ENCODE assay signal across 12 cellular contexts in genomic region chr22:36341640-36342041, GRCh38. TPM values are rescaled to one million over a fixed set of nuclear protein-coding genes. Genes with fewer than 3 reads are reported as not detected.
DNase-seq lines count a peak whose midpoint lies in the region; ATAC-seq and TF ChIP-seq lines count a peak whose summit lies in the region.
"Had no signal": no experiment of that assay in that cellular context is flagged by ENCODE, and none has a peak within 500 bp of the region (broad histone marks: within the 10 kb centered on the region; RNA-seq: fewer than 3 reads in every experiment).

No MANE protein-coding gene starts in this region.

- in situ Hi-C loops in gastrocnemius medialis (cut with MboI; ENCODE audit: low sequenced_read_pairs in 4 of 4): no loop called here

- DNase-seq in HFFc6 (no peak), hippocampal formation (lab: John Stamatoyannopoulos, UW) (peak; percentile 50 to 68), gastrocnemius medialis (no peak), NCI-H345 treated with DMSO at 0.1 percent for 48 hours (lab: John Stamatoyannopoulos, UW; ENCODE audit: unreplicated experiment) (no peak), NCI-H1417 treated with DMSO at 0.1 percent for 48 hours (lab: John Stamatoyannopoulos, UW) (no peak)
- DNase-seq in stimulated activated CD4-positive, alpha-beta T cell treated with anti-CD3 and anti-CD28 coated beads, Interleukin-12 subunit alpha, Interleukin-12 subunit beta, amount 100 ng/mL, for 4 hours: no peak
- DNase-seq: activated effector memory CD4-positive, alpha-beta T cell treated with Interleukin-2 at 50 U/mL for 16 hours; DND-41; MV-4-11; NCI-H748 treated with DMSO at 0.1 percent for 48 hours had no signal

- H3K4me3 Mint-ChIP-seq in HFFc6: peak overlapping the region; percentile 37; the same call in 1 of the 2 replicates
- H3K4me3 Mint-ChIP-seq in activated T-helper 17 cell treated with anti-CD3 and anti-CD28 coated beads, Interleukin-2, amount 50 U/mL, for 72 hours: peak overlapping the region; percentile 74
- H3K4me3 Mint-ChIP-seq: T-helper 1 cell treated with Interleukin-12 subunit alpha and Interleukin-12 subunit beta and Interleukin-4 antibody, amounts not matched to agents 30 μg/mL and 1 μg/mL, for 36 hours had no signal

- H3K4me3 ChIP-seq in gastrocnemius medialis: no peak overlapping the region

- ATAC-seq in activated T-helper 17 cell treated with anti-CD3 and anti-CD28 coated beads, Interleukin-2, amount 50 U/mL, for 72 hours (replicated peaks): no peak
- ATAC-seq in gastrocnemius medialis: no peak

- H3K27me3 ChIP-seq in gastrocnemius medialis: no peaks in the 10 kb centered on the region

- no peaks in the 10 kb centered on the region for H3K9me3 ChIP-seq in gastrocnemius medialis

- peaks cover 65% of the 10 kb centered on the region for H3K36me3 Mint-ChIP-seq in HFFc6 (ENCODE audit: low read depth)
- H3K36me3 Mint-ChIP-seq in activated T-helper 17 cell treated with anti-CD3 and anti-CD28 coated beads, Interleukin-2, amount 50 U/mL, for 72 hours (ENCODE audit: low read depth): peaks cover 100% of the 10 kb centered on the region

- no peak for TF ChIP-seq POLR2A in gastrocnemius medialis (IDR thresholded peaks at IDR 0.05)

- H3K27ac Mint-ChIP-seq in HFFc6: peak overlapping the region; percentile 99
- peak overlapping the region; percentile 91 for H3K27ac Mint-ChIP-seq in activated T-helper 17 cell treated with anti-CD3 and anti-CD28 coated beads, Interleukin-2, amount 50 U/mL, for 72 hours

- peak overlapping the region; percentile 56 to 84 (median 83) for H3K27ac ChIP-seq in gastrocnemius medialis

- TF ChIP-seq CTCF in HFFc6 (IDR thresholded peaks at IDR 0.05): no peak
- no peak for TF ChIP-seq CTCF in gastrocnemius medialis (IDR thresholded peaks at IDR 0.05 in 4 of 5, conservative IDR thresholded peaks at IDR 0.05 in 1 of 5)

- H3K27me3 Mint-ChIP-seq in HFFc6 (ENCODE audit: insufficient read depth): peaks cover 56% of the 10 kb centered on the region
- H3K27me3 Mint-ChIP-seq in activated T-helper 17 cell treated with anti-CD3 and anti-CD28 coated beads, Interleukin-2, amount 50 U/mL, for 72 hours: no peaks in the 10 kb centered on the region

- H3K4me1 ChIP-seq in gastrocnemius medialis: peaks cover 34 to 41% of the 10 kb centered on the region in 2 donors

- peaks cover 77% of the 10 kb centered on the region for H3K4me1 Mint-ChIP-seq in HFFc6 (ENCODE audit: low read depth)
- peaks cover 70% of the 10 kb centered on the region for H3K4me1 Mint-ChIP-seq in activated T-helper 17 cell treated with anti-CD3 and anti-CD28 coated beads, Interleukin-2, amount 50 U/mL, for 72 hours

- intact Hi-C loops in gastrocnemius medialis (cut with DNase I; ENCODE audit: low total_unique reads): no loop called here

- H3K9me3 Mint-ChIP-seq in HFFc6: no peaks in the 10 kb centered on the region
- peaks cover 3% of the 10 kb centered on the region for H3K9me3 Mint-ChIP-seq in activated T-helper 17 cell treated with anti-CD3 and anti-CD28 coated beads, Interleukin-2, amount 50 U/mL, for 72 hours
- H3K9me3 Mint-ChIP-seq: T-helper 1 cell treated with Interleukin-12 subunit alpha and Interleukin-12 subunit beta and Interleukin-4 antibody, amounts not matched to agents 30 μg/mL and 1 μg/mL, for 36 hours had no signal

- H3K36me3 ChIP-seq in gastrocnemius medialis: peaks cover 0 to 74% of the 10 kb centered on the region in 2 donors

RNA-seq across cellular contexts. Expression of gene MYH9, which starts 46.1 kb away (rescaled TPM):
- total RNA-seq in HFFc6 (2021; fragmentation: NEBNext Ultra II Directional; extraction: Animal tissue kit (Norgen Biotek cat#: 25700)): 1,000 to 10,000 TPM in 2 of 6 experiments, 100 to 1,000 TPM in 4; 881 to 1,084 (median 937) TPM
- 100 to 1,000 TPM; 782 to 800 TPM for total RNA-seq in activated T-helper 17 cell treated with anti-CD3 and anti-CD28 coated beads, Interleukin-2, amount 50 U/mL, for 72 hours
- total RNA-seq in gastrocnemius medialis: 100 to 1,000 TPM in 3 of 4 donors, 10 to 100 TPM in 1; 38.9 to 115 (median 104) TPM

Comparison
In these comparisons a context has a peak if more than half of its experiments do, and no peak if none do; other contexts are left out.
1. DNase-seq: peak in hippocampal formation (2 of 2); none in HFFc6 (single experiment), gastrocnemius medialis (0 of 2), stimulated activated CD4-positive, alpha-beta T cell treated with anti-CD3 and anti-CD28 coated beads, Interleukin-12 subunit alpha, Interleukin-12 subunit beta, amount 100 ng/mL, for 4 hours (single experiment), NCI-H345 treated with DMSO at 0.1 percent for 48 hours (single experiment) and NCI-H1417 treated with DMSO at 0.1 percent for 48 hours (single experiment).
2. RNA of gene MYH9, which starts 46.1 kb away (total RNA-seq): 881 to 1,084 TPM in HFFc6 and 782 to 800 TPM in activated T-helper 17 cell treated with anti-CD3 and anti-CD28 coated beads, Interleukin-2, amount 50 U/mL, for 72 hours; 38.9 to 115 TPM in gastrocnemius medialis; every median in the first group is over 4 times any median in the second.